ENCODE assay signal across 21 cellular contexts in genomic region chr17:8466466-8466865, GRCh38. TPM values are rescaled to one million over a fixed set of nuclear protein-coding genes. Genes with fewer than 3 reads are reported as not detected.
DNase-seq lines count a peak whose midpoint lies in the region; ATAC-seq and TF ChIP-seq lines count a peak whose summit lies in the region.
"Had no signal": no experiment of that assay in that cellular context is flagged by ENCODE, and none has a peak within 500 bp of the region (broad histone marks: within the 10 kb centered on the region; RNA-seq: fewer than 3 reads in every experiment).

No MANE protein-coding gene starts in this region.

- CTCF ChIA-PET in WTC11 (lab: Charles Lee), result no interaction called here

- H3K9me3 ChIP-seq in cardiac muscle cell (ENCODE audit: low read depth), result no peaks in the 10 kb centered on the region
- H3K9me3 ChIP-seq: heart right ventricle, testis had no signal

- ATAC-seq in Right ventricle myocardium superior (ENCODE audit: poor library complexity) (no peak), WTC11 (no peak)
- ATAC-seq: heart right ventricle; naive thymus-derived CD8-positive, alpha-beta T cell had no signal

- no peaks in the 10 kb centered on the region for H3K27me3 Mint-ChIP-seq in WTC11 (ENCODE audit: low read depth)
- H3K27me3 Mint-ChIP-seq: CD4-positive, alpha-beta T cell; naive thymus-derived CD8-positive, alpha-beta T cell had no signal

- intact Hi-C loops in Right ventricle myocardium superior (cut with DNase I), result no loop called here

- H3K27me3 ChIP-seq in cardiac muscle cell, result no peaks in the 10 kb centered on the region
- H3K27me3 ChIP-seq: heart right ventricle, testis had no signal

- DNase-seq in cardiac muscle cell (ENCODE audit: low read depth in 1 of 2, low spot score in 1 of 2), result peak in 1 of 2 donors; percentile 31
- DNase-seq in Right ventricle myocardium superior, result no peak
- DNase-seq in caudate nucleus (lab: John Stamatoyannopoulos, UW), result no peak
- DNase-seq in iris pigment epithelial cell (ENCODE audit: low read depth), result peak; percentile 37
- DNase-seq in NCI-H1092 treated with DMSO at 0.1 percent for 48 hours (lab: John Stamatoyannopoulos, UW), result no peak
- no peak for DNase-seq in WTC11 (ENCODE audit: low spot score)
- DNase-seq in NCI-H69 (lab: John Stamatoyannopoulos, UW), result no peak
- no peak for DNase-seq in activated effector memory CD4-positive, alpha-beta T cell treated with Interleukin-2 at 50 U/mL for 16 hours
- DNase-seq: 8988T; CD4-positive, alpha-beta T cell; DMS53; erythroblast; heart right ventricle; mammary epithelial cell; MM.1S; naive thymus-derived CD8-positive, alpha-beta T cell; NCI-H2081; NCI-H524 treated with DMSO at 0.1 percent for 48 hours; SHP77 treated with DMSO at 0.1 percent for 48 hours; stimulated activated CD4-positive, alpha-beta T cell treated with anti-CD3 and anti-CD28 coated beads, Interleukin-12 subunit alpha, Interleukin-12 subunit beta, amount 100 ng/mL, for 4 hours; testis had no signal

- no peak overlapping the region for H3K4me3 Mint-ChIP-seq in WTC11
- H3K4me3 Mint-ChIP-seq: CD4-positive, alpha-beta T cell; naive thymus-derived CD8-positive, alpha-beta T cell had no signal

- H3K27ac ChIP-seq in cardiac muscle cell (peak overlapping the region; percentile 25), caudate nucleus (ENCODE audit: low read depth, low read length) (peak overlapping the region; percentile 46)
- H3K27ac ChIP-seq: testis had no signal

- H3K4me3 ChIP-seq in cardiac muscle cell, result no peak overlapping the region
- H3K4me3 ChIP-seq: heart right ventricle, testis had no signal

- POLR2A ChIA-PET in WTC11 (lab: Charles Lee), result no interaction called here

- H3K9me3 Mint-ChIP-seq in WTC11, result no peaks in the 10 kb centered on the region
- H3K9me3 Mint-ChIP-seq: CD4-positive, alpha-beta T cell; naive thymus-derived CD8-positive, alpha-beta T cell had no signal

- H3K36me3 ChIP-seq in cardiac muscle cell, result peaks cover 22% of the 10 kb centered on the region

- peaks cover 11% of the 10 kb centered on the region for H3K36me3 Mint-ChIP-seq in WTC11

- no peak overlapping the region for H3K27ac Mint-ChIP-seq in WTC11
- H3K27ac Mint-ChIP-seq: CD4-positive, alpha-beta T cell had no signal

- peaks cover 14% of the 10 kb centered on the region for H3K4me1 ChIP-seq in cardiac muscle cell (ENCODE audit: low read depth)

- 0 out of 2 replicates have a peak, but pooled peaks cover 5% of the 10 kb centered on the region for H3K4me1 Mint-ChIP-seq in WTC11

- TF ChIP-seq CTCF in cardiac muscle cell (IDR thresholded peaks at IDR 0.05; ENCODE audit: low read depth, low read length) (no peak), WTC11 (IDR thresholded peaks at IDR 0.05) (no peak)

TF ChIP-seq in WTC11, 78 proteins besides CTCF, POLR2A, EP300 and RAD21:
- no peak for TF ChIP-seq E2F1 (CRISPR knock-in tag; IDR thresholded peaks at IDR 0.05)
- no peak for TF ChIP-seq CREB1 (CRISPR knock-in tag; IDR thresholded peaks at IDR 0.05)
- no peak for TF ChIP-seq FOXP4 (CRISPR knock-in tag; IDR thresholded peaks at IDR 0.05)
- no peak for TF ChIP-seq ZNF396 (CRISPR knock-in tag; IDR thresholded peaks at IDR 0.05; ENCODE audit: borderline replicate concordance)
- TF ChIP-seq USF1 (CRISPR knock-in tag; IDR thresholded peaks at IDR 0.05), result no peak
- no peak for TF ChIP-seq TEAD1 (CRISPR knock-in tag; IDR thresholded peaks at IDR 0.05)
- no peak for TF ChIP-seq CREM (CRISPR knock-in tag; IDR thresholded peaks at IDR 0.05)
- TF ChIP-seq PRRX2 (CRISPR knock-in tag; IDR thresholded peaks at IDR 0.05), result no peak
- no peak for TF ChIP-seq ELF4 (CRISPR knock-in tag; IDR thresholded peaks at IDR 0.05; ENCODE audit: low read depth)
- no peak for TF ChIP-seq TP53 (CRISPR knock-in tag; IDR thresholded peaks at IDR 0.05)
- TF ChIP-seq ETV6 (CRISPR knock-in tag; IDR thresholded peaks at IDR 0.05), result no peak
- no peak for TF ChIP-seq OVOL2 (CRISPR knock-in tag; IDR thresholded peaks at IDR 0.05; ENCODE audit: borderline replicate concordance)
- TF ChIP-seq SOX15 (CRISPR knock-in tag; IDR thresholded peaks at IDR 0.05), result no peak
- TF ChIP-seq TEAD4 (CRISPR knock-in tag; IDR thresholded peaks at IDR 0.05), result no peak
- no peak for TF ChIP-seq ZNF138 (CRISPR knock-in tag; conservative IDR thresholded peaks at IDR 0.05)
- TF ChIP-seq PREB (CRISPR knock-in tag; IDR thresholded peaks at IDR 0.05; ENCODE audit: borderline replicate concordance), result no peak
- TF ChIP-seq ZNF263 (CRISPR knock-in tag; IDR thresholded peaks at IDR 0.05; ENCODE audit: low read depth), result no peak
- TF ChIP-seq ZMAT4 (CRISPR knock-in tag; IDR thresholded peaks at IDR 0.05), result no peak
- no peak for TF ChIP-seq SP1 (CRISPR knock-in tag; conservative IDR thresholded peaks at IDR 0.05)

RNA-seq across cellular contexts. Expression of gene NDEL1, which starts 30.8 kb away (rescaled TPM):
- 34.8 and 47.3 TPM in 2 replicates for total RNA-seq in cardiac muscle cell
- 21.3 and 25.7 TPM in 2 replicates for polyA plus RNA-seq in cardiac muscle cell
- total RNA-seq in Right ventricle myocardium superior, result 24.8 TPM
- 23.8 to 34.7 TPM (median 27.4 TPM) in 3 replicates for total RNA-seq in WTC11 (2021)
